22 cellular contexts compared by ENCODE assay signal in genomic region chr11:72707032-72707431, GRCh38. TPM values are rescaled to one million over a fixed set of nuclear protein-coding genes. Genes with fewer than 3 reads are reported as not detected.
"Had no signal": no experiment of that assay in that cellular context is flagged by ENCODE, and none has a peak within 500 bp of the region (broad histone marks: within the 10 kb centered on the region; RNA-seq: fewer than 3 reads in every experiment).

No MANE protein-coding gene starts in this region.

- H3K9me3 Mint-ChIP-seq: activated naive CD4-positive, alpha-beta T cell treated with anti-CD3 and anti-CD28 coated beads, Interleukin-2, amount 50 U/mL, for 24 hours; neural crest cell; stimulated activated naive CD8-positive, alpha-beta T cell treated with anti-CD3 and anti-CD28 coated beads, Interleukin-15, amount 100 ng/mL, for 72 hours had no signal

- H3K4me1 Mint-ChIP-seq: activated naive CD4-positive, alpha-beta T cell treated with anti-CD3 and anti-CD28 coated beads, Interleukin-2, amount 50 U/mL, for 24 hours; stimulated activated naive CD8-positive, alpha-beta T cell treated with anti-CD3 and anti-CD28 coated beads, Interleukin-15, amount 100 ng/mL, for 72 hours had no signal

- H3K4me3 Mint-ChIP-seq: activated naive CD4-positive, alpha-beta T cell treated with anti-CD3 and anti-CD28 coated beads, Interleukin-2, amount 50 U/mL, for 24 hours; neural crest cell; stimulated activated naive CD8-positive, alpha-beta T cell treated with anti-CD3 and anti-CD28 coated beads, Interleukin-15, amount 100 ng/mL, for 72 hours had no signal

- ATAC-seq: body of pancreas; gastrocnemius medialis; stimulated activated naive CD8-positive, alpha-beta T cell treated with anti-CD3 and anti-CD28 coated beads, Interleukin-15, amount 100 ng/mL, for 72 hours had no signal

- DNase-seq: activated CD4-positive, alpha-beta T cell treated with anti-CD3 and anti-CD28 coated beads, Interleukin-2, amount 50 U/mL, for 4 hours; activated effector memory CD4-positive, alpha-beta T cell treated with anti-CD3 and anti-CD28 coated beads, Interleukin-2, amount 50 U/mL, for 16 hours; activated T-cell treated with anti-CD3 and anti-CD28 coated beads, Interleukin-2, amount 50 U/mL, for 48 hours; anterior cingulate cortex; body of pancreas; dermis blood vessel endothelial cell; effector memory CD4-positive, alpha-beta T cell; esophagus squamous epithelium; gastrocnemius medialis; hippocampal formation; kidney glomerular epithelial cell; left ventricle myocardium inferior; spleen; stimulated activated CD4-positive, alpha-beta T cell treated with anti-CD3 and anti-CD28 coated beads, Interleukin-4, amount 100 ng/mL, for 1 hour; stimulated activated naive CD8-positive, alpha-beta T cell treated with anti-CD3 and anti-CD28 coated beads, Interleukin-15, amount 100 ng/mL, for 72 hours; T-helper 1 cell; tibial artery had no signal

- H3K27me3 Mint-ChIP-seq: activated naive CD4-positive, alpha-beta T cell treated with anti-CD3 and anti-CD28 coated beads, Interleukin-2, amount 50 U/mL, for 24 hours; progenitor cell of endocrine pancreas; stimulated activated naive CD8-positive, alpha-beta T cell treated with anti-CD3 and anti-CD28 coated beads, Interleukin-15, amount 100 ng/mL, for 72 hours had no signal

- FAIRE-seq: TTC549 had no signal

RNA-seq across cellular contexts. Expression of gene PDE2A, which starts 32.8 kb away (rescaled TPM):
- total RNA-seq: osteocyte had no signal
